ENCODE assay signal across 7 cellular contexts in genomic region chr5:76337949-76338589, GRCh38.
DNase-seq lines count a peak whose midpoint lies in the region; ATAC-seq and TF ChIP-seq lines count a peak whose summit lies in the region.

No MANE protein-coding gene starts in this region.

- H3K23ac ChIP-seq in mesenchymal stem cell (ENCODE audit: low read length in 2 of 2), result no peak overlapping the region

- DNase-seq in GM10266 (ENCODE audit: extremely low spot score) (peak; percentile 64), HPDE6-E6E7 (ENCODE audit: extremely low spot score) (peak; percentile 72), T1000 (lab: John Stamatoyannopoulos, UW) (peak; percentile 44), mesenchymal stem cell (peak; percentile 68), SK-N-DZ (ENCODE audit: low spot score) (no peak)
- peak in 1 of 2 donors; percentile 32 for DNase-seq in central memory CD8-positive, alpha-beta T cell (ENCODE audit: low spot score in 2 of 2)

- no peak overlapping the region for H3K4me3 ChIP-seq in mesenchymal stem cell (ENCODE audit: insufficient read depth in 1 of 2, low read depth in 1 of 2, low read length in 2 of 2)

- peaks cover 3% of the 10 kb centered on the region for H3K36me3 Mint-ChIP-seq in central memory CD8-positive, alpha-beta T cell (ENCODE audit: insufficient read depth)

- H3K4ac ChIP-seq in mesenchymal stem cell (ENCODE audit: low read depth in 1 of 2, low read length in 2 of 2), result no peak overlapping the region

- ATAC-seq in central memory CD8-positive, alpha-beta T cell (replicated peaks; ENCODE audit: extremely low read depth, poor library complexity, severe bottlenecking), result peak; percentile 54
- ATAC-seq in GM21528 (IDR thresholded peaks at IDR 0.05; ENCODE audit: low FRiP score, unreplicated experiment), result no peak

- peak; percentile 40 for TF ChIP-seq CTCF in GM10266 (IDR thresholded peaks at IDR 0.05; ENCODE audit: control insufficient read depth, insufficient read depth, low read depth, missing control alignments)

- H3K27ac ChIP-seq in mesenchymal stem cell (ENCODE audit: low read length, poor library complexity, severe bottlenecking), result no peak overlapping the region

- no peak overlapping the region for H2AK5ac ChIP-seq in mesenchymal stem cell (ENCODE audit: low read length, severe bottlenecking)

- no peak overlapping the region for H2BK5ac ChIP-seq in mesenchymal stem cell (ENCODE audit: low read depth, low read length, poor library complexity, severe bottlenecking)

- H3K36me3 ChIP-seq in mesenchymal stem cell (ENCODE audit: control insufficient read depth in 1 of 2, insufficient read depth in 2 of 2, low read depth in 1 of 2, low read length in 2 of 2), result no peaks in the 10 kb centered on the region

- no peaks in the 10 kb centered on the region for H3K9me3 Mint-ChIP-seq in central memory CD8-positive, alpha-beta T cell

- peaks cover 14% of the 10 kb centered on the region for H3K4me1 ChIP-seq in mesenchymal stem cell (ENCODE audit: control insufficient read depth, insufficient read depth, low read depth, low read length)

- no peak overlapping the region for H3K4me2 ChIP-seq in mesenchymal stem cell (ENCODE audit: low read length, poor library complexity, severe bottlenecking)

- no peak overlapping the region for H3K14ac ChIP-seq in mesenchymal stem cell (ENCODE audit: low read length in 2 of 2)

- H4K91ac ChIP-seq in mesenchymal stem cell (ENCODE audit: low read length), result no peak overlapping the region

- H3K4me3 Mint-ChIP-seq in central memory CD8-positive, alpha-beta T cell, result no peak overlapping the region

- no peak overlapping the region for H3K18ac ChIP-seq in mesenchymal stem cell (ENCODE audit: low read depth in 1 of 2, low read length in 2 of 2)

- WGBS in mesenchymal stem cell, result 0% methylated on average over 1 of the region's 1 CpG

- no peak overlapping the region for H4K8ac ChIP-seq in mesenchymal stem cell (ENCODE audit: low read length)

- no peaks in the 10 kb centered on the region for H3K9me3 ChIP-seq in mesenchymal stem cell (ENCODE audit: control insufficient read depth, low read length)

- no peaks in the 10 kb centered on the region for H3K79me1 ChIP-seq in mesenchymal stem cell (replicated peaks; ENCODE audit: low read length, poor library complexity, severe bottlenecking)

- no peaks in the 10 kb centered on the region for H3K27me3 Mint-ChIP-seq in central memory CD8-positive, alpha-beta T cell

- no peak overlapping the region for H2BK120ac ChIP-seq in mesenchymal stem cell (ENCODE audit: low read depth, low read length)

- H3K27me3 ChIP-seq in mesenchymal stem cell (ENCODE audit: control insufficient read depth in 1 of 2, insufficient read depth in 1 of 2, low read length in 2 of 2), result peaks cover 0 to 24% of the 10 kb centered on the region in 2 experiments

- no peak overlapping the region for H3K9ac ChIP-seq in mesenchymal stem cell (ENCODE audit: low read length)

- H2BK15ac ChIP-seq in mesenchymal stem cell (ENCODE audit: low read depth, poor library complexity, severe bottlenecking), result no peak overlapping the region

- H3K4me1 Mint-ChIP-seq in central memory CD8-positive, alpha-beta T cell, result peaks cover 35% of the 10 kb centered on the region

- no peak overlapping the region for H2AFZ ChIP-seq in mesenchymal stem cell (ENCODE audit: low read depth, low read length)

- H3K27ac Mint-ChIP-seq in central memory CD8-positive, alpha-beta T cell (ENCODE audit: low read depth), result no peak overlapping the region

- H2BK12ac ChIP-seq in mesenchymal stem cell (ENCODE audit: low read length in 2 of 2), result no peak overlapping the region
